ENCODE assay signal across 22 cellular contexts in the genomic region with DNA sequence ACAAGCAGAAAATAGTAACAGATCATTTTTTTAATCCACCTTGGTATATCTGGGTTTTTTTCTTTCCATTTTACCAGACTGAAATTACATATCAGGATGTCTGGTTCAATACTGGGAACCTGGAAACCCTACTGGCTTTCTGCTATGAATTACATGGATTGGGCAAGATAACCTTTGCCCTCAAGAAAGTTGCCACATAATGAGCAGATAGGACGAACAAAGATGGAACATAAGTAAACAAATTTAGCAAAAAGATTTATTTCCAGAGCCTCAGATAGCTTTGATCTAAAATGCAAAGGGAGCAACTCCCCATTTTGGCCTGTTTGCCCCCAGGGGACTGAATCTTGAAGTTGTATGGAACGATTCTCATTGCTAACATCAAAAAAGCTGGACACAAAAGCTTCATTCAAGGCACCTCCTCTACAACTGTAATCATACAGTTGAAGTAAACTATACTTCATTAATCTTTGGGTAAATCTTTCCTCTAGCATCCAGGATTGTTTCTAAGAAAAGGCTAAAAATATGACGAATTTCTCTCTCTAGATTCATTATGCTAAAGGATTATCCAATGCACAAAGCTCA.
DNase-seq lines count a peak whose midpoint lies in the region; ATAC-seq, FAIRE-seq and TF ChIP-seq lines count a peak whose summit lies in the region.
"Had no signal": no experiment of that assay in that cellular context is flagged by ENCODE, and none has a peak within 500 bp of the region (broad histone marks: within the 10 kb centered on the region; RNA-seq: fewer than 3 reads in every experiment).

No MANE protein-coding gene starts in this region.

- H3K27ac ChIP-seq in IMR-90 (ENCODE audit: insufficient read depth, low read length) (no peak overlapping the region), sigmoid colon (no peak overlapping the region), right cardiac atrium (ENCODE audit: low read length) (no peak overlapping the region)
- H3K27ac ChIP-seq: GM23248 had no signal

- H3K36me3 ChIP-seq in IMR-90 (ENCODE audit: control insufficient read depth, insufficient read depth, low read length) = no peaks in the 10 kb centered on the region
- no peaks in the 10 kb centered on the region for H3K36me3 ChIP-seq in mucosa of descending colon (ENCODE audit: low read depth)
- no peaks in the 10 kb centered on the region for H3K36me3 ChIP-seq in sigmoid colon
- H3K36me3 ChIP-seq: BE2C had no signal

- intact Hi-C loops in IMR-90 (cut with micrococcal nuclease) = no loop called here
- intact Hi-C loops in mucosa of descending colon (cut with DNase I, micrococcal nuclease) = no loop called here
- intact Hi-C loops in sigmoid colon (cut with DNase I) = no loop called here
- intact Hi-C loops in right cardiac atrium (cut with DNase I) = no loop called here

- in situ Hi-C loops in IMR-90 (cut with MboI; ENCODE audit: low sequenced_read_pairs) = no loop called here

- no peak overlapping the region for H3K9ac ChIP-seq in IMR-90 (ENCODE audit: low read depth, low read length)
- H3K9ac ChIP-seq: GM23248, SK-N-SH had no signal

- H3K27me3 ChIP-seq in IMR-90 (ENCODE audit: control insufficient read depth, insufficient read depth, low read length) (no peaks in the 10 kb centered on the region), sigmoid colon (no peaks in the 10 kb centered on the region), right cardiac atrium (ENCODE audit: control insufficient read depth, insufficient read depth) (no peaks in the 10 kb centered on the region)
- H3K27me3 ChIP-seq: BE2C had no signal

- no peak overlapping the region for H4K91ac ChIP-seq in IMR-90 (ENCODE audit: insufficient read depth, low read depth, low read length)

- no peaks in the 10 kb centered on the region for H3K79me1 ChIP-seq in IMR-90 (ENCODE audit: low read depth in 1 of 2, low read length in 2 of 2)

- no peak overlapping the region for H3K18ac ChIP-seq in IMR-90 (ENCODE audit: low read depth, low read length)

- no peak for TF ChIP-seq RAD21 in IMR-90 (IDR thresholded peaks at IDR 0.05; ENCODE audit: low read length)

- FAIRE-seq in GM19239 (lab: Jason Lieb, UNC) = no peak
- FAIRE-seq: RCC 7860 had no signal

- DNase-seq in IMR-90 (no peak), RPMI7951 (ENCODE audit: low read depth) (peak; percentile 26), foreskin melanocyte (peak; percentile 51), mucosa of descending colon (no peak), sigmoid colon (no peak), right cardiac atrium (no peak), GM19239 (ENCODE audit: insufficient read length, low spot score) (no peak)
- DNase-seq: BE2C; Calu3; CD4-positive, CD25-positive, alpha-beta regulatory T cell; GF-D8; GM23248; HCEC 1CT; KBM-7; NCI-H1048; NCI-H1436; NCI-H1930; NCI-H526; SHP77; SK-N-SH had no signal

- TF ChIP-seq CTCF in IMR-90 (conservative IDR thresholded peaks at IDR 0.05; ENCODE audit: low read depth, low read length) = no peak
- TF ChIP-seq CTCF in mucosa of descending colon (IDR thresholded peaks at IDR 0.05) = no peak
- no peak for TF ChIP-seq CTCF in sigmoid colon (IDR thresholded peaks at IDR 0.05)

- H2AK5ac ChIP-seq in IMR-90 (ENCODE audit: low read depth, low read length) = no peak overlapping the region

- H3K4me3 ChIP-seq in IMR-90 (ENCODE audit: insufficient read depth, low read depth, low read length) (no peak overlapping the region), mucosa of descending colon (no peak overlapping the region), sigmoid colon (no peak overlapping the region), right cardiac atrium (ENCODE audit: low read length) (no peak overlapping the region)
- H3K4me3 ChIP-seq: GM23248 had no signal

- CTCF ChIA-PET in IMR-90 (lab: Yijun Ruan, JAX) = interaction anchor here (0.5 kb wide), 1 partner anchor 241 kb away, joined by 5 read pairs; no protein-coding TSS in a partner anchor

- H4K20me1 ChIP-seq in IMR-90 (ENCODE audit: insufficient read depth, low read length) = no peaks in the 10 kb centered on the region

- POLR2A ChIA-PET in IMR-90 (lab: Charles Lee; ENCODE audit: unreplicated experiment) = no interaction called here

- no peak for TF ChIP-seq EP300 in sigmoid colon (IDR thresholded peaks at IDR 0.05)

- no peaks in the 10 kb centered on the region for H3K9me3 ChIP-seq in IMR-90 (ENCODE audit: control insufficient read depth, insufficient read depth, low read length)
- H3K9me3 ChIP-seq in mucosa of descending colon = no peaks in the 10 kb centered on the region
- H3K9me3 ChIP-seq in sigmoid colon = no peaks in the 10 kb centered on the region
- H3K9me3 ChIP-seq in right cardiac atrium (ENCODE audit: control insufficient read depth, low read length) = no peaks in the 10 kb centered on the region
- H3K9me3 ChIP-seq: BE2C, SK-N-SH had no signal

- dilution Hi-C loops in IMR-90 (cut with HindIII; ENCODE audit: low sequenced_read_pairs, unreplicated experiment) = no loop called here

- H2AK9ac ChIP-seq in IMR-90 (replicated peaks; ENCODE audit: low read depth, low read length, poor library complexity) = no peak overlapping the region

- no peak overlapping the region for H3K56ac ChIP-seq in IMR-90 (ENCODE audit: extremely low read depth, insufficient read depth, low read length)

- no peak overlapping the region for H3K4me2 ChIP-seq in IMR-90 (ENCODE audit: low read depth, low read length)
- H3K4me2 ChIP-seq: SK-N-SH had no signal

- peak overlapping the region; percentile 88; the same call in 1 of the 3 replicates for H2BK15ac ChIP-seq in IMR-90 (ENCODE audit: low read depth, low read length)

- H2BK20ac ChIP-seq in IMR-90 (ENCODE audit: low read depth, low read length) = no peak overlapping the region

- no peak overlapping the region for H2BK5ac ChIP-seq in IMR-90 (ENCODE audit: low read depth, low read length, poor library complexity, severe bottlenecking)

- no peak overlapping the region for H3K23ac ChIP-seq in IMR-90 (ENCODE audit: low read depth, low read length)

- no peak overlapping the region for H3K14ac ChIP-seq in IMR-90 (replicated peaks; ENCODE audit: low read depth, low read length)

- ATAC-seq in IMR-90 (ENCODE audit: low read depth) (no peak), mucosa of descending colon (peak; percentile 57), right cardiac atrium (no peak), HG03565 (IDR thresholded peaks at IDR 0.05; ENCODE audit: unreplicated experiment) (no peak)

- no TSS peak for BruUV-seq in IMR-90 (replicated peaks; lab: Mats Ljungman, UMichigan)

- H4K5ac ChIP-seq in IMR-90 (ENCODE audit: low read depth, low read length) = no peak overlapping the region

- H4K8ac ChIP-seq in IMR-90 (ENCODE audit: low read depth in 2 of 2, low read length in 2 of 2) = no peak overlapping the region

- H2BK120ac ChIP-seq in IMR-90 (ENCODE audit: low read depth, low read length) = 0 out of 2 replicates have a peak overlapping the region, but pooled peaks have one; percentile 12

- no peak overlapping the region for H2AFZ ChIP-seq in IMR-90 (replicated peaks; ENCODE audit: low read length, poor library complexity)
- H2AFZ ChIP-seq: GM23248 had no signal

- H3K4me1 ChIP-seq in IMR-90 (ENCODE audit: control insufficient read depth, insufficient read depth, low read length) (peaks cover 7% of the 10 kb centered on the region), mucosa of descending colon (ENCODE audit: low read depth) (no peaks in the 10 kb centered on the region), sigmoid colon (peaks cover 0 to 17% (median 6%) of the 10 kb centered on the region in 4 donors), right cardiac atrium (ENCODE audit: control insufficient read depth, insufficient read depth, low read length) (no peaks in the 10 kb centered on the region)
- H3K4me1 ChIP-seq: BE2C had no signal

- peaks cover 3% of the 10 kb centered on the region; the same call in 1 of the 2 replicates for H3K9me1 ChIP-seq in IMR-90 (ENCODE audit: insufficient read depth, low read length)

- WGBS in IMR-90 (ENCODE audit: extremely low coverage in 2 of 2, insufficient read length in 1 of 2), 2 experiments = no CpG with 5 or more reads among the region's 3 CpGs
- 40 to 76% methylated on average over 3 of the region's 3 CpGs for WGBS in sigmoid colon, 2 donors
- 64% methylated on average over 3 of the region's 3 CpGs for WGBS in right cardiac atrium

- H3K4ac ChIP-seq in IMR-90 (ENCODE audit: low read depth, low read length) = no peak overlapping the region

- TF ChIP-seq POLR2A in IMR-90 (IDR thresholded peaks at IDR 0.05; ENCODE audit: low read depth, low read length) (no peak), sigmoid colon (IDR thresholded peaks at IDR 0.05) (no peak)

TF ChIP-seq in IMR-90, 13 proteins besides CTCF, POLR2A, EP300 and RAD21 (continues in another document):
- TF ChIP-seq MAZ (IDR thresholded peaks at IDR 0.05; ENCODE audit: borderline replicate concordance, low read depth, low read length) = no peak
- TF ChIP-seq, protein P1, sequence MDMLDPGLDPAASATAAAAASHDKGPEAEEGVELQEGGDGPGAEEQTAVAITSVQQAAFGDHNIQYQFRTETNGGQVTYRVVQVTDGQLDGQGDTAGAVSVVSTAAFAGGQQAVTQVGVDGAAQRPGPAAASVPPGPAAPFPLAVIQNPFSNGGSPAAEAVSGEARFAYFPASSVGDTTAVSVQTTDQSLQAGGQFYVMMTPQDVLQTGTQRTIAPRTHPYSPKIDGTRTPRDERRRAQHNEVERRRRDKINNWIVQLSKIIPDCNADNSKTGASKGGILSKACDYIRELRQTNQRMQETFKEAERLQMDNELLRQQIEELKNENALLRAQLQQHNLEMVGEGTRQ (IDR thresholded peaks at IDR 0.05; ENCODE audit: low read depth, low read length) = no peak
- no peak for TF ChIP-seq NFE2L2 (IDR thresholded peaks at IDR 0.05; ENCODE audit: low read depth, low read length)
- TF ChIP-seq RCOR1 (IDR thresholded peaks at IDR 0.05; ENCODE audit: insufficient replicate concordance, low read length) = no peak
- TF ChIP-seq FOS (IDR thresholded peaks at IDR 0.05; ENCODE audit: low read depth, low read length) = no peak
- TF ChIP-seq MXI1 (IDR thresholded peaks at IDR 0.05; ENCODE audit: borderline replicate concordance, low read depth, low read length) = no peak
- TF ChIP-seq BHLHE40 (IDR thresholded peaks at IDR 0.05; ENCODE audit: low read depth, low read length) = no peak
- TF ChIP-seq SMC3 (IDR thresholded peaks at IDR 0.05; ENCODE audit: low read depth, low read length) = no peak
- TF ChIP-seq MAFK (IDR thresholded peaks at IDR 0.05; ENCODE audit: low read depth, low read length) = no peak
- no peak for TF ChIP-seq RFX5 (IDR thresholded peaks at IDR 0.05; ENCODE audit: low read depth, low read length)
- no peak for TF ChIP-seq CHD1 (IDR thresholded peaks at IDR 0.05; ENCODE audit: low read depth, low read length)
- no peak for TF ChIP-seq CEBPB (IDR thresholded peaks at IDR 0.05; ENCODE audit: low read depth, low read length)

Comparison
In these comparisons a context has a peak if more than half of its experiments do, and no peak if none do; other contexts are left out.
1. DNase-seq: peak in RPMI7951 (single experiment) and foreskin melanocyte (single experiment); none in IMR-90 (single experiment), mucosa of descending colon (0 of 3), sigmoid colon (single experiment), right cardiac atrium (0 of 3) and GM19239 (single experiment).